ENCODE assay signal across 1 cellular context in the genomic region with DNA sequence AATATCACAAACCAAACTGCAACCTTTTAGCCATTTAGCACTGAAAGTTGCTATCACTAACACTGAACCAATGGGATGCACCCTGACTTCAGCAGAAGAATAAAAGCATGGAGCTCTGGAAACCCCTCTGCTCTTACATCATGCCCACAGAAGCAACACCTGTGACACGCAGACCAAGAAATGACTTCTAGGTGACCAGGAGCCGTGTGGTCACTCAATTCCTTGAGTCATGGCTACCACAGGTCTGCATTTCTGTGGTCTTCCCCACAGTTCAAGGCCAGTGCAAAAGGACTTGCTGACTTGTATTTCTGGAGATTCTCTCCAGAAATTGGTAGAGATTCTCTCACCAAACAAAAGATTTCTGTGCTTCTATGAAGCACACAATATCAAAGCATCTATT.
TF ChIP-seq lines count a peak whose summit lies in the region.

No MANE protein-coding gene starts in this region.

TF ChIP-seq in K562, 482 proteins besides CTCF, POLR2A, EP300 and RAD21 (continued from another document):
- TF ChIP-seq, protein P1, sequence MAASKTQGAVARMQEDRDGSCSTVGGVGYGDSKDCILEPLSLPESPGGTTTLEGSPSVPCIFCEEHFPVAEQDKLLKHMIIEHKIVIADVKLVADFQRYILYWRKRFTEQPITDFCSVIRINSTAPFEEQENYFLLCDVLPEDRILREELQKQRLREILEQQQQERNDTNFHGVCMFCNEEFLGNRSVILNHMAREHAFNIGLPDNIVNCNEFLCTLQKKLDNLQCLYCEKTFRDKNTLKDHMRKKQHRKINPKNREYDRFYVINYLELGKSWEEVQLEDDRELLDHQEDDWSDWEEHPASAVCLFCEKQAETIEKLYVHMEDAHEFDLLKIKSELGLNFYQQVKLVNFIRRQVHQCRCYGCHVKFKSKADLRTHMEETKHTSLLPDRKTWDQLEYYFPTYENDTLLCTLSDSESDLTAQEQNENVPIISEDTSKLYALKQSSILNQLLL (CRISPR knock-in tag; IDR thresholded peaks at IDR 0.05; ENCODE audit: borderline replicate concordance) = no peak
- TF ChIP-seq SMC3 (conservative IDR thresholded peaks at IDR 0.05; ENCODE audit: insufficient read depth, low read depth, low read length) (no peak), TOE1 (IDR thresholded peaks at IDR 0.05; ENCODE audit: borderline replicate concordance) (no peak), TOE1 (CRISPR knock-in tag; IDR thresholded peaks at IDR 0.05; ENCODE audit: borderline replicate concordance, low read depth) (no peak)
- TF ChIP-seq, protein P2, sequence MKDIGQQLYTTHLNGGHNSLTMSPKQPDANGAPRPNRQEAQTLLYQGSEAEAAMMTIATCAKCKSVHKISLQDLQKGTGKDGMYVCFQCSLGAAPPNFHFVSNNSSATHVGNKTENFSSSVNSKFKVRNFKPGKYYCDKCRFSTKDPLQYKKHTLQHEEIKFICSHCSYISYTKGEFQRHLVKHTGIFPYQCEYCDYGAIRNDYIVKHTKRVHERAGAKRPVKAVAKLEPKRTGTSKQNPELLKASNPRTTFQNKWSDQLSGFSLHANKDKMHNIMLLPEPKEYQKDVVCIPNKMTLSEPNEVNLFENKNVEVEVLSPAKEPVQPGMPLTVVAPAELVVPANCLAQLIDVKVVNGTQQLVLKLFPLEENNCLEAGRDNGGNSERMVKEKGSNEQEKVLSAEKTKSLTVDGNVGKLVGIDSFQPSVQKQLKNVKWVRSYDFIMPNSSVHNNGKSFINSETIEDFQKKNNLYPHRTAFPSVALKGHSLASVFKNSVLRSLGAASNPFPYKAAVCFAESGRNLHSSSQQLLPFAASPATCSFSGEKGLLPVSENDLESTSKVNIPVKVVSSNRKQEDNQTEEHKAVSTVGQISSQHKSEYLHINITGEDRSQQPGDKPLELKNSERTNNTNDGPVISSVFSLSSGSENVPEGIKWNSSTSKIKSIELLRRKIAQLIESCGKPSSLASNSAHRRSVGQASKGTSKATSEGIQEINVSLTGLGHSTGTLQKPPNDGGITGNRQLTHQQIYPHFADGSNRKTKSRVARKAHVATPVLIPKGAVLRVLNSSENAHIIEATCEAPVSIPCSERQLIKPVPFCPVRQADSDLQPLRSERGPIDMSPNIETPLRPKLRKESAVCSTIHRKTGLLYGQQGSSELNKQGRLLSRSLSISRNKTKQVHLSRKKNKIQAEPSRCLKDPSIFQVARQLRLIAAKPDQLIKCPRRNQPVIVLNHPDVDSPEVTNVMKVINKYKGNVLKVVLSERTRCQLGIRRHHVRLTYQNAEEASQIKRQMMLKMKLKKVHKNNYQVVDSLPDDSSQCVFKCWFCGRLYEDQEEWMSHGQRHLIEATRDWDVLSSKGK (CRISPR knock-in tag; IDR thresholded peaks at IDR 0.05) = no peak
